Comparison of ENCODE assay signal across 2 cellular contexts in genomic region chr15:82140859-82141258, GRCh38.
TF ChIP-seq lines count a peak whose summit lies in the region.

No MANE protein-coding gene starts in this region.

TF ChIP-seq in IMR-90, 13 proteins besides CTCF, POLR2A, EP300 and RAD21:
- no peak for TF ChIP-seq CEBPB (IDR thresholded peaks at IDR 0.05; ENCODE audit: low read depth, low read length)
- TF ChIP-seq MAZ (IDR thresholded peaks at IDR 0.05; ENCODE audit: borderline replicate concordance, low read depth, low read length) = no peak
- TF ChIP-seq NFE2L2 (IDR thresholded peaks at IDR 0.05; ENCODE audit: low read depth, low read length) = no peak
- TF ChIP-seq MXI1 (IDR thresholded peaks at IDR 0.05; ENCODE audit: borderline replicate concordance, low read depth, low read length) = no peak
- no peak for TF ChIP-seq RFX5 (IDR thresholded peaks at IDR 0.05; ENCODE audit: low read depth, low read length)
- TF ChIP-seq CHD1 (IDR thresholded peaks at IDR 0.05; ENCODE audit: low read depth, low read length) = no peak
- no peak for TF ChIP-seq MAFK (IDR thresholded peaks at IDR 0.05; ENCODE audit: low read depth, low read length)
- no peak for TF ChIP-seq FOS (IDR thresholded peaks at IDR 0.05; ENCODE audit: low read depth, low read length)
- no peak for TF ChIP-seq BHLHE40 (IDR thresholded peaks at IDR 0.05; ENCODE audit: low read depth, low read length)

TF ChIP-seq in SK-N-SH, 30 proteins besides CTCF, POLR2A, EP300 and RAD21:
- TF ChIP-seq NFIC (IDR thresholded peaks at IDR 0.05; ENCODE audit: borderline replicate concordance) = no peak
- TF ChIP-seq MXI1 (IDR thresholded peaks at IDR 0.05; ENCODE audit: low read depth, low read length) = no peak
- no peak for TF ChIP-seq GATA2 (CRISPR knock-in tag; IDR thresholded peaks at IDR 0.05)
- TF ChIP-seq POLR2AphosphoS5 (IDR thresholded peaks at IDR 0.05; ENCODE audit: low read depth, low read length) = no peak
- TF ChIP-seq MEF2A (IDR thresholded peaks at IDR 0.05; ENCODE audit: borderline replicate concordance, low read depth) = no peak
- no peak for TF ChIP-seq USF2 (IDR thresholded peaks at IDR 0.05; ENCODE audit: borderline replicate concordance, low read depth, low read length)
- no peak for TF ChIP-seq MAX (IDR thresholded peaks at IDR 0.05; ENCODE audit: low read depth)
- TF ChIP-seq YY1 (IDR thresholded peaks at IDR 0.05; ENCODE audit: low read depth) = no peak
- no peak for TF ChIP-seq EZH2phosphoT487 (IDR thresholded peaks at IDR 0.05; ENCODE audit: borderline replicate concordance, low read depth)
